ENCODE assay signal across 10 cellular contexts in the genomic region with DNA sequence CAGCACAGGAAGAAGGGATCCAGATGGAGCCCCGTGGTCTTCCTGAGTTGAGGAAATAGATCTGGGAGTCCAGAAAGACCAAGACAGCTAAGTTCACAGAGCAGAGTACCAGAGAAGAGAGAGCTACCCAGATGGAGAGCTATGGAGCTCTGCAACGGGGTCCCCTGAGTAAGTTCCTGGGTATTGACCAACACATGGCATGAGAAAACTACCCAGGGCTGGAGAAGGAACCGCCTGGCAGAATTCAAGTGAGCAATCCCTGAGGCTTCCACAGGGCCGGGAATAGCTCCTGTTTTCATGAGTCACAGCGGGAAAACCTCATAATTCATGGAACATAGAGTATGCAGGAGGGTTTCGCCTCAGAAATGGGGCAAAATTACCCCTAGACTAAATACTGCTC. TPM values are rescaled to one million over a fixed set of nuclear protein-coding genes. Genes with fewer than 3 reads are reported as not detected.
DNase-seq lines count a peak whose midpoint lies in the region; ATAC-seq, FAIRE-seq and TF ChIP-seq lines count a peak whose summit lies in the region.
"Had no signal": no experiment of that assay in that cellular context is flagged by ENCODE, and none has a peak within 500 bp of the region (broad histone marks: within the 10 kb centered on the region; RNA-seq: fewer than 3 reads in every experiment).

No MANE protein-coding gene starts in this region.

- no peaks in the 10 kb centered on the region for H3K27me3 ChIP-seq in GM23338 (ENCODE audit: insufficient read depth)
- H3K27me3 ChIP-seq in skeletal muscle satellite cell (ENCODE audit: control insufficient read depth, insufficient read depth, low read length), result no peaks in the 10 kb centered on the region

- H3K4me3 ChIP-seq in GM23338, result 0 out of 2 replicates have a peak overlapping the region, but pooled peaks have one; percentile 16
- no peak overlapping the region for H3K4me3 ChIP-seq in epithelial cell of esophagus (ENCODE audit: low read length)
- H3K4me3 ChIP-seq in skeletal muscle satellite cell (ENCODE audit: low read length), result no peak overlapping the region

- peaks cover 3% of the 10 kb centered on the region; the same call in 1 of the 3 replicates for H3K36me3 Mint-ChIP-seq in GM23338 (ENCODE audit: low read depth)

- ATAC-seq in GM23338, result no peak
- ATAC-seq: activated T-cell treated with anti-CD3 and anti-CD28 coated beads, Interleukin-2, amount 50 U/mL, for 72 hours had no signal

- no peak overlapping the region for H2AFZ ChIP-seq in GM23338

- H3K4me1 Mint-ChIP-seq in GM23338, result peaks cover 31% of the 10 kb centered on the region

- no peaks in the 10 kb centered on the region for H4K20me1 ChIP-seq in GM23338 (replicated peaks; ENCODE audit: insufficient read depth)

- no peak overlapping the region; the same call in 2 of the 3 replicates for H3K4me3 Mint-ChIP-seq in GM23338

- TF ChIP-seq CTCF in GM23338 (conservative IDR thresholded peaks at IDR 0.05; ENCODE audit: low read depth in 2 of 2) (no peak), epithelial cell of esophagus (IDR thresholded peaks at IDR 0.05; ENCODE audit: insufficient read depth, low read depth, low read length, missing control alignments) (no peak)

- peak; percentile 86 for FAIRE-seq in RCC 7860 (lab: Jason Lieb, UNC)
- no peak for FAIRE-seq in GM12892 (lab: Jason Lieb, UNC)
- FAIRE-seq: small intestine had no signal

- TF ChIP-seq POLR2A in GM12892 (IDR thresholded peaks at IDR 0.05; ENCODE audit: low read depth, low read length), result no peak

- peaks cover 6% of the 10 kb centered on the region; the same call in 1 of the 2 replicates for H3F3A ChIP-seq in GM23338 (replicated peaks; ENCODE audit: low read depth)

- no peaks in the 10 kb centered on the region for H3K9me3 Mint-ChIP-seq in GM23338
- H3K9me3 Mint-ChIP-seq: activated T-cell treated with anti-CD3 and anti-CD28 coated beads, Interleukin-2, amount 50 U/mL, for 72 hours had no signal

- no peaks in the 10 kb centered on the region for H3K9me3 ChIP-seq in skeletal muscle satellite cell (replicated peaks; ENCODE audit: low read length)

- H3K36me3 ChIP-seq in GM23338 (ENCODE audit: insufficient read depth) (no peaks in the 10 kb centered on the region), skeletal muscle satellite cell (ENCODE audit: insufficient read depth, low read length) (no peaks in the 10 kb centered on the region)

- peaks cover 12% of the 10 kb centered on the region for H3K27me3 Mint-ChIP-seq in GM23338 (ENCODE audit: insufficient read depth, low read depth, poor library complexity)

- H3K4me2 ChIP-seq in GM23338 (peak overlapping the region; percentile 49; the same call in 1 of the 2 replicates), skeletal muscle satellite cell (ENCODE audit: low read length) (peak overlapping the region; percentile 22)

- H3K9ac ChIP-seq in skeletal muscle satellite cell (ENCODE audit: low read depth, low read length), result peak overlapping the region; percentile 23

- no peaks in the 10 kb centered on the region for H3K79me2 ChIP-seq in GM23338 (replicated peaks; ENCODE audit: insufficient read depth)

- H3K4me1 ChIP-seq in GM23338 (ENCODE audit: insufficient read depth) (peaks cover 21% of the 10 kb centered on the region), skeletal muscle satellite cell (ENCODE audit: control insufficient read depth, insufficient read depth, low read length) (peaks cover 23% of the 10 kb centered on the region)

- peak overlapping the region; percentile 78 for H3K27ac ChIP-seq in GM23338 (ENCODE audit: low read depth)

- no peaks in the 10 kb centered on the region for H3K9me2 ChIP-seq in GM23338 (ENCODE audit: insufficient read depth)

- peak overlapping the region; percentile 82 for H3K27ac Mint-ChIP-seq in GM23338

- no peak for DNase-seq in GM23338 (ENCODE audit: low spot score)
- peak; percentile 74 for DNase-seq in RCC 7860 (ENCODE audit: low spot score)
- DNase-seq in epithelial cell of esophagus (ENCODE audit: low read depth), result peak; percentile 90
- DNase-seq in GM12892 (ENCODE audit: insufficient read length), result no peak
- DNase-seq in NCI-H2196 (lab: John Stamatoyannopoulos, UW; ENCODE audit: unreplicated experiment), result no peak
- DNase-seq in cortex of kidney (lab: John Stamatoyannopoulos, UW), result no peak
- DNase-seq: activated T-cell treated with anti-CD3 and anti-CD28 coated beads, Interleukin-2, amount 50 U/mL, for 72 hours; NCI-H1092; small intestine had no signal

TF ChIP-seq in GM23338, 12 proteins besides CTCF, POLR2A, EP300 and RAD21:
- TF ChIP-seq, protein P1, sequence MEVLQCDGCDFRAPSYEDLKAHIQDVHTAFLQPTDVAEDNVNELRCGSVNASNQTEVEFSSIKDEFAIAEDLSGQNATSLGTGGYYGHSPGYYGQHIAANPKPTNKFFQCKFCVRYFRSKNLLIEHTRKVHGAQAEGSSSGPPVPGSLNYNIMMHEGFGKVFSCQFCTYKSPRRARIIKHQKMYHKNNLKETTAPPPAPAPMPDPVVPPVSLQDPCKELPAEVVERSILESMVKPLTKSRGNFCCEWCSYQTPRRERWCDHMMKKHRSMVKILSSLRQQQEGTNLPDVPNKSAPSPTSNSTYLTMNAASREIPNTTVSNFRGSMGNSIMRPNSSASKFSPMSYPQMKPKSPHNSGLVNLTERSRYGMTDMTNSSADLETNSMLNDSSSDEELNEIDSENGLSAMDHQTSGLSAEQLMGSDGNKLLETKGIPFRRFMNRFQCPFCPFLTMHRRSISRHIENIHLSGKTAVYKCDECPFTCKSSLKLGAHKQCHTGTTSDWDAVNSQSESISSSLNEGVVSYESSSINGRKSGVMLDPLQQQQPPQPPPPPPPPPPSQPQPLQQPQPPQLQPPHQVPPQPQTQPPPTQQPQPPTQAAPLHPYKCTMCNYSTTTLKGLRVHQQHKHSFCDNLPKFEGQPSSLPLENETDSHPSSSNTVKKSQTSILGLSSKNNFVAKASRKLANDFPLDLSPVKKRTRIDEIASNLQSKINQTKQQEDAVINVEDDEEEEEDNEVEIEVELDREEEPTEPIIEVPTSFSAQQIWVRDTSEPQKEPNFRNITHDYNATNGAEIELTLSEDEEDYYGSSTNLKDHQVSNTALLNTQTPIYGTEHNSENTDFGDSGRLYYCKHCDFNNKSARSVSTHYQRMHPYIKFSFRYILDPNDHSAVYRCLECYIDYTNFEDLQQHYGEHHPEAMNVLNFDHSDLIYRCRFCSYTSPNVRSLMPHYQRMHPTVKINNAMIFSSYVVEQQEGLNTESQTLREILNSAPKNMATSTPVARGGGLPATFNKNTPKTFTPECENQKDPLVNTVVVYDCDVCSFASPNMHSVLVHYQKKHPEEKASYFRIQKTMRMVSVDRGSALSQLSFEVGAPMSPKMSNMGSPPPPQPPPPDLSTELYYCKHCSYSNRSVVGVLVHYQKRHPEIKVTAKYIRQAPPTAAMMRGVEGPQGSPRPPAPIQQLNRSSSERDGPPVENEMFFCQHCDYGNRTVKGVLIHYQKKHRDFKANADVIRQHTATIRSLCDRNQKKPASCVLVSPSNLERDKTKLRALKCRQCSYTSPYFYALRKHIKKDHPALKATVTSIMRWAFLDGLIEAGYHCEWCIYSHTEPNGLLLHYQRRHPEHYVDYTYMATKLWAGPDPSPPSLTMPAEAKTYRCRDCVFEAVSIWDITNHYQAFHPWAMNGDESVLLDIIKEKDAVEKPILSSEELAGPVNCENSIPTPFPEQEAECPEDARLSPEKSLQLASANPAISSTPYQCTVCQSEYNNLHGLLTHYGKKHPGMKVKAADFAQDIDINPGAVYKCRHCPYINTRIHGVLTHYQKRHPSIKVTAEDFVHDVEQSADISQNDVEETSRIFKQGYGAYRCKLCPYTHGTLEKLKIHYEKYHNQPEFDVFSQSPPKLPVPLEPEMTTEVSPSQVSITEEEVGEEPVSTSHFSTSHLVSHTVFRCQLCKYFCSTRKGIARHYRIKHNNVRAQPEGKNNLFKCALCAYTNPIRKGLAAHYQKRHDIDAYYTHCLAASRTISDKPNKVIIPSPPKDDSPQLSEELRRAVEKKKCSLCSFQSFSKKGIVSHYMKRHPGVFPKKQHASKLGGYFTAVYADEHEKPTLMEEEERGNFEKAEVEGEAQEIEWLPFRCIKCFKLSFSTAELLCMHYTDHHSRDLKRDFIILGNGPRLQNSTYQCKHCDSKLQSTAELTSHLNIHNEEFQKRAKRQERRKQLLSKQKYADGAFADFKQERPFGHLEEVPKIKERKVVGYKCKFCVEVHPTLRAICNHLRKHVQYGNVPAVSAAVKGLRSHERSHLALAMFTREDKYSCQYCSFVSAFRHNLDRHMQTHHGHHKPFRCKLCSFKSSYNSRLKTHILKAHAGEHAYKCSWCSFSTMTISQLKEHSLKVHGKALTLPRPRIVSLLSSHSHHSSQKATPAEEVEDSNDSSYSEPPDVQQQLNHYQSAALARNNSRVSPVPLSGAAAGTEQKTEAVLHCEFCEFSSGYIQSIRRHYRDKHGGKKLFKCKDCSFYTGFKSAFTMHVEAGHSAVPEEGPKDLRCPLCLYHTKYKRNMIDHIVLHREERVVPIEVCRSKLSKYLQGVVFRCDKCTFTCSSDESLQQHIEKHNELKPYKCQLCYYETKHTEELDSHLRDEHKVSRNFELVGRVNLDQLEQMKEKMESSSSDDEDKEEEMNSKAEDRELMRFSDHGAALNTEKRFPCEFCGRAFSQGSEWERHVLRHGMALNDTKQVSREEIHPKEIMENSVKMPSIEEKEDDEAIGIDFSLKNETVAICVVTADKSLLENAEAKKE (CRISPR knock-in tag; IDR thresholded peaks at IDR 0.05), result no peak
- TF ChIP-seq EZH2 (IDR thresholded peaks at IDR 0.05; ENCODE audit: low read depth, unreplicated experiment), result no peak

RNA-seq across cellular contexts. Expression of a gene that starts 19.7 kb away (rescaled TPM):
- total RNA-seq in GM23338 (2014; rRNA removed; shearing (Covaris generic)), result 6.5 and 8.2 TPM in 2 replicates
- 9.9 and 11.4 TPM in 2 replicates for polyA plus RNA-seq in GM23338 (2016; fragmentation: Nextera tagmentation; extraction: Ambion mirVana)
- 3.5 and 3.8 TPM in 2 replicates for total RNA-seq in skeletal muscle satellite cell (2012; rRNA removed)
- polyA plus RNA-seq in GM12892 (2012; ENCODE audit: missing spikeins), result 3.4 TPM

RNA-seq across cellular contexts. Expression of a gene that starts 21.7 kb away (rescaled TPM):
- 8.6 and 9.6 TPM in 2 replicates for total RNA-seq in GM23338 (2014; rRNA removed; shearing (Covaris generic))
- polyA plus RNA-seq in GM23338 (2016; fragmentation: Nextera tagmentation; extraction: Ambion mirVana), result 4.6 and 5.5 TPM in 2 replicates
- total RNA-seq in skeletal muscle satellite cell (2012; rRNA removed), result 13.7 and 18.3 TPM in 2 replicates
- polyA plus RNA-seq in GM12892 (2012; ENCODE audit: missing spikeins), result 8.4 TPM

Comparison
In these comparisons a context has a peak if more than half of its experiments do, and no peak if none do; other contexts are left out.
1. DNase-seq: peak in RCC 7860 (single experiment) and epithelial cell of esophagus (single experiment); none in GM23338 (single experiment), GM12892 (single experiment), NCI-H2196 (single experiment) and cortex of kidney (single experiment).